8 cellular contexts compared by ENCODE assay signal in genomic region chr4:101279377-101279871, GRCh38.
A peak's percentile ranks its signal among the peaks of the same experiment; 100 is the strongest.
DNase-seq lines count a peak whose midpoint lies in the region; ATAC-seq and TF ChIP-seq lines count a peak whose summit lies in the region.

No MANE protein-coding gene starts in this region.

- H3K27ac ChIP-seq in AG04450 (ENCODE audit: low read depth, low read length), result no peak overlapping the region
- no peak overlapping the region for H3K27ac ChIP-seq in effector memory CD4-positive, alpha-beta T cell (ENCODE audit: insufficient read depth, low read length, poor library complexity, severe bottlenecking)
- H3K27ac ChIP-seq in Peyer's patch, result no peak overlapping the region

- TF ChIP-seq CTCF in AG04450 (IDR thresholded peaks at IDR 0.05; ENCODE audit: low read depth, low read length) (no peak), Peyer's patch (IDR thresholded peaks at IDR 0.05) (no peak)

- H3K4me1 ChIP-seq in adipocyte (ENCODE audit: control insufficient read depth, insufficient read depth, low read length), result peaks cover 32% of the 10 kb centered on the region
- H3K4me1 ChIP-seq in effector memory CD4-positive, alpha-beta T cell (ENCODE audit: control insufficient read depth, insufficient read depth, low read length, poor library complexity, severe bottlenecking), result no peaks in the 10 kb centered on the region
- peaks cover 0 to 2% (median 0%) of the 10 kb centered on the region in 4 donors for H3K4me1 ChIP-seq in Peyer's patch

- H3K9me3 Mint-ChIP-seq in memory B cell, result peaks cover 2% of the 10 kb centered on the region

- peak; percentile 86 for DNase-seq in AG04450 (ENCODE audit: low read depth, low spot score)
- DNase-seq in adipocyte (ENCODE audit: low read depth), result peak; percentile 97
- DNase-seq in memory B cell (ENCODE audit: low spot score in 2 of 2), result no peak
- no peak for DNase-seq in effector memory CD4-positive, alpha-beta T cell
- DNase-seq in Peyer's patch, result no peak
- DNase-seq in T-helper 9 cell, result no peak

- no peaks in the 10 kb centered on the region for H3K36me3 ChIP-seq in adipocyte (ENCODE audit: control insufficient read depth, insufficient read depth, low read length, severe bottlenecking)
- H3K36me3 ChIP-seq in effector memory CD4-positive, alpha-beta T cell (ENCODE audit: control insufficient read depth, insufficient read depth, low read length), result no peaks in the 10 kb centered on the region
- H3K36me3 ChIP-seq in Peyer's patch, result no peaks in the 10 kb centered on the region

- no peak overlapping the region for H3K9ac ChIP-seq in adipocyte (ENCODE audit: low read length)

- peak; percentile 69 for ATAC-seq in GM19324 (IDR thresholded peaks at IDR 0.05; ENCODE audit: low FRiP score, unreplicated experiment)
- peak; percentile 72 for ATAC-seq in HG03354 (IDR thresholded peaks at IDR 0.05; ENCODE audit: poor library complexity, severe bottlenecking, unreplicated experiment)
- ATAC-seq in memory B cell (ENCODE audit: low read depth), result peak; percentile 65

- peak overlapping the region; percentile 90 for H3K27ac Mint-ChIP-seq in memory B cell

- H3K4me3 Mint-ChIP-seq in memory B cell, result peak overlapping the region; percentile 65

- no peaks in the 10 kb centered on the region for H3K27me3 Mint-ChIP-seq in memory B cell

- H3K4me3 ChIP-seq in AG04450 (ENCODE audit: low read depth, low read length) (no peak overlapping the region), adipocyte (ENCODE audit: low read length) (peak overlapping the region; percentile 36), Peyer's patch (no peak overlapping the region)
- H3K4me3 ChIP-seq in effector memory CD4-positive, alpha-beta T cell (ENCODE audit: insufficient read depth, low read depth, low read length, poor library complexity, severe bottlenecking), result no peak overlapping the region

- POLR2A ChIA-PET in AG04450 (lab: Yijun Ruan, JAX), result no interaction called here

- peaks cover 10% of the 10 kb centered on the region for H3K36me3 Mint-ChIP-seq in memory B cell

- CTCF ChIA-PET in AG04450 (lab: Charles Lee), result no interaction called here

- H3K27me3 ChIP-seq in AG04450 (ENCODE audit: control insufficient read depth, insufficient read depth, low read length), result no peaks in the 10 kb centered on the region
- no peaks in the 10 kb centered on the region for H3K27me3 ChIP-seq in adipocyte (replicated peaks; ENCODE audit: control insufficient read depth, insufficient read depth, low read length)
- H3K27me3 ChIP-seq in effector memory CD4-positive, alpha-beta T cell (replicated peaks; ENCODE audit: control insufficient read depth, insufficient read depth, low read length, poor library complexity, severe bottlenecking), result no peaks in the 10 kb centered on the region
- no peaks in the 10 kb centered on the region for H3K27me3 ChIP-seq in Peyer's patch

- no peak for TF ChIP-seq POLR2A in Peyer's patch (IDR thresholded peaks at IDR 0.05)

- H3K9me3 ChIP-seq in AG04450 (ENCODE audit: control insufficient read depth, insufficient read depth, low read length), result no peaks in the 10 kb centered on the region
- H3K9me3 ChIP-seq in adipocyte (ENCODE audit: control insufficient read depth, low read length), result no peaks in the 10 kb centered on the region
- H3K9me3 ChIP-seq in effector memory CD4-positive, alpha-beta T cell (ENCODE audit: control insufficient read depth, low read length), result no peaks in the 10 kb centered on the region
- H3K9me3 ChIP-seq in Peyer's patch, result no peaks in the 10 kb centered on the region

- H3K4me1 Mint-ChIP-seq in memory B cell, result peaks cover 63% of the 10 kb centered on the region

Comparison
In these comparisons a context has a peak if more than half of its experiments do, and no peak if none do; other contexts are left out.
1. DNase-seq: peak in AG04450 (single experiment) and adipocyte (single experiment); none in memory B cell (0 of 2), effector memory CD4-positive, alpha-beta T cell (0 of 3), Peyer's patch (0 of 3) and T-helper 9 cell (single experiment).
2. Peak in every context shown above with its lines, with median percentiles within 50 percentile points of each other: ATAC-seq.